ENCODE assay signal across 1 cellular context in genomic region chr7:1122832-1123501, GRCh38.
TF ChIP-seq lines count a peak whose summit lies in the region.

No MANE protein-coding gene starts in this region.

TF ChIP-seq in HepG2, 621 proteins besides CTCF, POLR2A, EP300 and RAD21:
- no peak for TF ChIP-seq BHLHE40 (IDR thresholded peaks at IDR 0.05; ENCODE audit: low read length)
- no peak for TF ChIP-seq RBFOX2 (IDR thresholded peaks at IDR 0.05; ENCODE audit: low read depth, low read length)
- TF ChIP-seq AGO2 (optimal IDR thresholded peaks at IDR 0.05; ENCODE audit: low read depth, low read length): peak; percentile 20
TF ChIP-seq in HepG2: peak in this region for 1.
